In genomic region chr15:39919396-39919739, GRCh38 we compare ENCODE assay signal across 8 cellular contexts. TPM values are rescaled to one million over a fixed set of nuclear protein-coding genes. Genes with fewer than 3 reads are reported as not detected.
DNase-seq lines count a peak whose midpoint lies in the region; ATAC-seq and TF ChIP-seq lines count a peak whose summit lies in the region.

No MANE protein-coding gene starts in this region.

- no peak for ATAC-seq in left cardiac atrium

- peaks cover 0 to 24% of the 10 kb centered on the region in 2 donors for H3K4me1 ChIP-seq in right atrium auricular region
- peaks cover 11% of the 10 kb centered on the region for H3K4me1 ChIP-seq in colonic mucosa
- H3K4me1 ChIP-seq in muscle layer of colon (ENCODE audit: insufficient read depth, low read length) = peaks cover 4% of the 10 kb centered on the region
- peaks cover 6% of the 10 kb centered on the region for H3K4me1 ChIP-seq in vagina

- H3K9ac ChIP-seq in colonic mucosa (ENCODE audit: low read depth in 2 of 2, low read length in 2 of 2) (peak overlapping the region; percentile 34 to 62), muscle layer of colon (ENCODE audit: low read length) (no peak overlapping the region)

- DNase-seq in right atrium auricular region (ENCODE audit: low spot score) (no peak), left cardiac atrium (no peak), colonic mucosa (peak; percentile 20), vagina (ENCODE audit: extremely low spot score in 2 of 2) (no peak), retina (no peak), RKO (ENCODE audit: low spot score) (no peak)
- DNase-seq in activated effector memory CD4-positive, alpha-beta T cell treated with Interleukin-2 at 50 U/mL for 16 hours = no peak

- TF ChIP-seq CTCF in right atrium auricular region (IDR thresholded peaks at IDR 0.05) (no peak), colonic mucosa (IDR thresholded peaks at IDR 0.05) (no peak), vagina (IDR thresholded peaks at IDR 0.05) (no peak)

- H3K27me3 ChIP-seq in right atrium auricular region = no peaks in the 10 kb centered on the region
- H3K27me3 ChIP-seq in colonic mucosa = peaks cover 14% of the 10 kb centered on the region
- H3K27me3 ChIP-seq in muscle layer of colon (ENCODE audit: control insufficient read depth in 1 of 2, insufficient read depth in 2 of 2, low read length in 2 of 2) = peaks cover 0 to 12% of the 10 kb centered on the region in 2 donors
- H3K27me3 ChIP-seq in vagina = no peaks in the 10 kb centered on the region

- H3K4me3 ChIP-seq in right atrium auricular region (peak overlapping the region; percentile 55 to 68), colonic mucosa (peak overlapping the region; percentile 69), muscle layer of colon (ENCODE audit: low read depth in 1 of 2, low read length in 2 of 2) (peak overlapping the region; percentile 62 to 84), vagina (peak overlapping the region; percentile 82 to 85)

- no peak for TF ChIP-seq POLR2A in vagina (IDR thresholded peaks at IDR 0.05)

- intact Hi-C loops in left cardiac atrium (cut with DNase I) = no loop called here
- intact Hi-C loops in colonic mucosa (cut with DNase I) = no loop called here
- intact Hi-C loops in vagina (cut with DNase I) = no loop called here

- H3K36me3 ChIP-seq in right atrium auricular region = no peaks in the 10 kb centered on the region
- H3K36me3 ChIP-seq in colonic mucosa = no peaks in the 10 kb centered on the region
- no peaks in the 10 kb centered on the region for H3K36me3 ChIP-seq in muscle layer of colon (ENCODE audit: insufficient read depth, low read length)
- no peaks in the 10 kb centered on the region for H3K36me3 ChIP-seq in vagina

- H3K27ac ChIP-seq in right atrium auricular region = peak overlapping the region; percentile 65 to 79
- no peak overlapping the region for H3K27ac ChIP-seq in colonic mucosa
- no peak overlapping the region for H3K27ac ChIP-seq in muscle layer of colon (ENCODE audit: low read depth, low read length)
- peak overlapping the region; percentile 92 for H3K27ac ChIP-seq in vagina

- H3K9me3 ChIP-seq in right atrium auricular region (no peaks in the 10 kb centered on the region), colonic mucosa (no peaks in the 10 kb centered on the region), muscle layer of colon (ENCODE audit: low read length) (no peaks in the 10 kb centered on the region), vagina (no peaks in the 10 kb centered on the region)

RNA-seq across cellular contexts. Expression of gene GPR176, which starts 0.7 kb away (rescaled TPM):
- total RNA-seq in right atrium auricular region (1 to 10 TPM; 4.3 to 6.7 TPM), left cardiac atrium (1 to 10 TPM; 2.9 to 4.8 TPM), colonic mucosa (1 to 10 TPM in 1 of 2 donors, under 1 TPM in 1; 0.82 to 2.2 TPM), vagina (5.4 TPM)

RNA-seq across cellular contexts. Expression of gene EIF2AK4, which starts 14.5 kb away (rescaled TPM):
- total RNA-seq in right atrium auricular region = 10 to 100 TPM; 27.8 to 28.1 TPM
- 10 to 100 TPM; 23.4 to 25.1 TPM for total RNA-seq in left cardiac atrium
- 10 to 100 TPM; 23.9 to 24.0 TPM for total RNA-seq in colonic mucosa
- 36.8 TPM for total RNA-seq in vagina

Comparison
In these comparisons a context has a peak if more than half of its experiments do, and no peak if none do; other contexts are left out.
1. H3K27ac ChIP-seq: peak in right atrium auricular region (2 of 2) and vagina (single experiment); none in colonic mucosa (single experiment) and muscle layer of colon (single experiment).
2. Peak in every context shown above with its lines, with median percentiles within 50 percentile points of each other: H3K4me3 ChIP-seq.